ENCODE assay signal across 8 cellular contexts in the genomic region with DNA sequence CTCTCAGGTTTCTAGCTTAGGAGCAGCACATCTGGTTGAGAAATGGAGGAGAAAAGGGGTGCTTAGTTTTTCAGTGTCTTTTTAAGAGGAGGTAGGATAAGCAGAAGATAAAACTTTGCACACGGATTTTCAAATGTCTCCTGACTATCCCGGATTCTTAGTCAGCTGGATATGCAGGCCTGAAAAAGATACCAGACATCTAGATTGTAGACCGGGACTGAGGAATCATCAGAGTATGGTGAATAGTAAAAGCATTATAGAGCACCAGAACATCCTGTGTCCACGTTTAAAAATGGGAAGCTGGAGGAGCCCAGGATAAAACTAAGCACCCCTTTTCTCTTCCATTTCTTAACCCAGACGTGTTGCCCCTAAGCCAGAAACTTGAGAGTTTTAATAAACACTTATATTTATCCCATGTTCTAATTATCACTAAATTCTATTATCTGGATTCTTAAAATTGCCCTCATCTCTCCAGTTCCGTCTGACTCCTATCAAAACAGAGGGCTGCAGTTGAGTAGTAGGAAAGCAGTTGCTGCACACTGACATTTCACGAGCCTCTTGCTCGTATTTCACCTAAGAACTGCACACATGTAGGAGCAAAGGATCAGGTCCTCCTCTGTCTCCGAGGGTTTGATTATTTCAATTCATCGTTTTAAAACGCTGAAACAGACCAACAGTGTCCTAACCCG. TPM values are rescaled to one million over a fixed set of nuclear protein-coding genes. Genes with fewer than 3 reads are reported as not detected.
DNase-seq lines count a peak whose midpoint lies in the region; ATAC-seq and TF ChIP-seq lines count a peak whose summit lies in the region.

No MANE protein-coding gene starts in this region.

- H3K4me3 ChIP-seq in H7 (ENCODE audit: insufficient read depth, low read depth, low read length) = peak overlapping the region; percentile 81
- H3K4me3 ChIP-seq in Loucy (ENCODE audit: low read length, poor library complexity, severe bottlenecking) = peak overlapping the region; percentile 83
- H3K4me3 ChIP-seq in ascending aorta = peak overlapping the region; percentile 75 to 79

- no peaks in the 10 kb centered on the region for H3K27me3 Mint-ChIP-seq in stimulated activated naive B cell treated with anti-CD40 and anti-IgM and Interleukin-4, amounts not matched to agents 10 μg/mL and 1 μg/mL and 100 μg/mL, for 72 hours

- H3K27me3 ChIP-seq in H7 (ENCODE audit: control insufficient read depth, insufficient read depth, low read length) (no peaks in the 10 kb centered on the region), Loucy (ENCODE audit: insufficient read depth, low read length, poor library complexity, severe bottlenecking) (no peaks in the 10 kb centered on the region), ascending aorta (no peaks in the 10 kb centered on the region)

- no peaks in the 10 kb centered on the region for H4K20me1 ChIP-seq in Loucy (ENCODE audit: insufficient read depth, low read length, poor library complexity, severe bottlenecking)

- peak overlapping the region; percentile 95 for H3K27ac Mint-ChIP-seq in stimulated activated naive B cell treated with anti-CD40 and anti-IgM and Interleukin-4, amounts not matched to agents 10 μg/mL and 1 μg/mL and 100 μg/mL, for 72 hours

- H3K4me1 ChIP-seq in Loucy (ENCODE audit: insufficient read depth, low read length, poor library complexity, severe bottlenecking) = peaks cover 31% of the 10 kb centered on the region
- H3K4me1 ChIP-seq in ascending aorta = peaks cover 0 to 11% of the 10 kb centered on the region in 2 donors

- in situ Hi-C loops in GM13976 (cut with MboI; ENCODE audit: low sequenced_read_pairs, unreplicated experiment) = no loop called here

- peak overlapping the region; percentile 84 to 86 for H3K27ac ChIP-seq in ascending aorta

- peak overlapping the region; percentile 91 to 92 for H3K4me3 Mint-ChIP-seq in stimulated activated naive B cell treated with anti-CD40 and anti-IgM and Interleukin-4, amounts not matched to agents 10 μg/mL and 1 μg/mL and 100 μg/mL, for 72 hours

- H2AFZ ChIP-seq in Loucy (ENCODE audit: low read length) = peak overlapping the region; percentile 85

- peaks cover 0 to 2% of the 10 kb centered on the region in 2 donors for H3K9me3 Mint-ChIP-seq in stimulated activated naive B cell treated with anti-CD40 and anti-IgM and Interleukin-4, amounts not matched to agents 10 μg/mL and 1 μg/mL and 100 μg/mL, for 72 hours

- intact Hi-C loops in ascending aorta (cut with DNase I) = loop anchor here (2.0 to 5.0 kb wide), 2 partner anchors 464 to 1146 kb away; a partner anchor contains a TSS

- H3K36me3 Mint-ChIP-seq in stimulated activated naive B cell treated with anti-CD40 and anti-IgM and Interleukin-4, amounts not matched to agents 10 μg/mL and 1 μg/mL and 100 μg/mL, for 72 hours = peaks cover 9 to 19% of the 10 kb centered on the region in 2 donors

- H3K9me2 ChIP-seq in Loucy (replicated peaks; ENCODE audit: low read depth, low read length) = no peaks in the 10 kb centered on the region

- H3K4me1 Mint-ChIP-seq in stimulated activated naive B cell treated with anti-CD40 and anti-IgM and Interleukin-4, amounts not matched to agents 10 μg/mL and 1 μg/mL and 100 μg/mL, for 72 hours = peaks cover 12 to 31% of the 10 kb centered on the region in 2 donors

- peak overlapping the region; percentile 78 for H3K9ac ChIP-seq in Loucy (ENCODE audit: low read depth, low read length, poor library complexity, severe bottlenecking)

- peak; percentile 53 for ATAC-seq in GM18502 (IDR thresholded peaks at IDR 0.05; ENCODE audit: poor library complexity, unreplicated experiment)
- ATAC-seq in stimulated activated naive B cell treated with anti-CD40 and anti-IgM and Interleukin-4, amounts not matched to agents 10 μg/mL and 1 μg/mL and 100 μg/mL, for 72 hours (replicated peaks) = peak; percentile 50 to 56

- TF ChIP-seq CTCF in Loucy (conservative IDR thresholded peaks at IDR 0.05; ENCODE audit: low read length) (no peak), ascending aorta (IDR thresholded peaks at IDR 0.05) (no peak), GM13976 (IDR thresholded peaks at IDR 0.05; ENCODE audit: borderline replicate concordance, control extremely low read depth, extremely low read depth, insufficient read depth, missing control alignments) (no peak)

- no peak for DNase-seq in H7
- no peak for DNase-seq in ascending aorta (ENCODE audit: low spot score in 2 of 2)
- peak; percentile 33 for DNase-seq in iris pigment epithelial cell (ENCODE audit: low read depth)
- DNase-seq in stimulated activated naive B cell treated with anti-CD40 and anti-IgM and Interleukin-4, amounts not matched to agents 10 μg/mL and 1 μg/mL and 100 μg/mL, for 72 hours = no peak
- DNase-seq in epidermal melanocyte (ENCODE audit: insufficient read length, low spot score) = no peak
- DNase-seq in GM13976 (ENCODE audit: low spot score) = no peak

- H3F3A ChIP-seq in Loucy (ENCODE audit: low read depth) = no peaks in the 10 kb centered on the region

- H3K4me2 ChIP-seq in Loucy (ENCODE audit: low read depth, low read length, poor library complexity, severe bottlenecking) = peak overlapping the region; percentile 77

- H3K9me3 ChIP-seq in Loucy (ENCODE audit: insufficient read depth, low read depth, low read length) (no peaks in the 10 kb centered on the region), ascending aorta (no peaks in the 10 kb centered on the region)

- H3K36me3 ChIP-seq in H7 (replicated peaks; ENCODE audit: control insufficient read depth, insufficient read depth, low read length) (no peaks in the 10 kb centered on the region; the same call in 1 of the 2 replicates), Loucy (ENCODE audit: insufficient read depth, low read length) (no peaks in the 10 kb centered on the region), ascending aorta (no peaks in the 10 kb centered on the region)

- peaks cover 8% of the 10 kb centered on the region for H3K79me2 ChIP-seq in Loucy (ENCODE audit: insufficient read depth, low read length)

RNA-seq across cellular contexts. Expression of a gene that starts 0.6 kb away (rescaled TPM):
- total RNA-seq in H7 (2014; rRNA removed; shearing (Covaris generic)) = 18.4 and 30.7 TPM in 2 replicates
- total RNA-seq in ascending aorta = 3.4 TPM
